9 cellular contexts compared by ENCODE assay signal in the genomic region with DNA sequence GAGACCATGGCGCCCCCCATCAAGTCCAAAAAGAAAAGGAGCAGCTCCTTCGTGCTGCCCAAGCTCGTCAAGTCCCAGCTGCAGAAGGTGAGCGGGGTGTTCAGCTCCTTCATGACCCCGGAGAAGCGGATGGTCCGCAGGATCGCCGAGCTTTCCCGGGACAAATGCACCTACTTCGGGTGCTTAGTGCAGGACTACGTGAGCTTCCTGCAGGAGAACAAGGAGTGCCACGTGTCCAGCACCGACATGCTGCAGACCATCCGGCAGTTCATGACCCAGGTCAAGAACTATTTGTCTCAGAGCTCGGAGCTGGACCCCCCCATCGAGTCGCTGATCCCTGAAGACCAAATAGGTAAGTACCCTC. TPM values are rescaled to one million over a fixed set of nuclear protein-coding genes. Genes with fewer than 3 reads are reported as not detected.
DNase-seq lines count a peak whose midpoint lies in the region; ATAC-seq and TF ChIP-seq lines count a peak whose summit lies in the region.
"Had no signal": no experiment of that assay in that cellular context is flagged by ENCODE, and none has a peak within 500 bp of the region (broad histone marks: within the 10 kb centered on the region; RNA-seq: fewer than 3 reads in every experiment).

No MANE protein-coding gene starts in this region.

- peaks cover 4% of the 10 kb centered on the region for H3K4me1 Mint-ChIP-seq in stimulated activated effector memory CD8-positive, alpha-beta T cell treated with anti-CD3 and anti-CD28 coated beads, Interleukin-12 subunit alpha, Interleukin-12 subunit beta, amount 100 ng/mL, for 72 hours

- no peaks in the 10 kb centered on the region for H3K27me3 ChIP-seq in gastrocnemius medialis

- H3K4me3 ChIP-seq in WI38 (ENCODE audit: low read depth, low read length) (peak overlapping the region; percentile 82), gastrocnemius medialis (peak overlapping the region; percentile 54 to 65 (median 61))

- no peak for TF ChIP-seq POLR2A in gastrocnemius medialis (IDR thresholded peaks at IDR 0.05)

- no peak overlapping the region for H3K4me3 Mint-ChIP-seq in stimulated activated effector memory CD8-positive, alpha-beta T cell treated with anti-CD3 and anti-CD28 coated beads, Interleukin-12 subunit alpha, Interleukin-12 subunit beta, amount 100 ng/mL, for 72 hours

- no peaks in the 10 kb centered on the region for H3K36me3 Mint-ChIP-seq in stimulated activated effector memory CD8-positive, alpha-beta T cell treated with anti-CD3 and anti-CD28 coated beads, Interleukin-12 subunit alpha, Interleukin-12 subunit beta, amount 100 ng/mL, for 72 hours

- ATAC-seq in left cardiac atrium (peak in 1 of 2 donors; percentile 31), gastrocnemius medialis (peak; percentile 40 to 52), HG03469 (IDR thresholded peaks at IDR 0.05; ENCODE audit: unreplicated experiment) (no peak), GM18867 (IDR thresholded peaks at IDR 0.05; ENCODE audit: unreplicated experiment) (no peak)
- no peak for ATAC-seq in stimulated activated effector memory CD8-positive, alpha-beta T cell treated with anti-CD3 and anti-CD28 coated beads, Interleukin-12 subunit alpha, Interleukin-12 subunit beta, amount 100 ng/mL, for 72 hours

- H3K9me3 Mint-ChIP-seq in stimulated activated effector memory CD8-positive, alpha-beta T cell treated with anti-CD3 and anti-CD28 coated beads, Interleukin-12 subunit alpha, Interleukin-12 subunit beta, amount 100 ng/mL, for 72 hours, result no peaks in the 10 kb centered on the region

- no peaks in the 10 kb centered on the region for H3K9me3 ChIP-seq in gastrocnemius medialis

- DNase-seq in EH (ENCODE audit: low read depth) (peak; percentile 62), left cardiac atrium (peak; percentile 43), gastrocnemius medialis (peak; percentile 38 to 60), NCI-H1436 (lab: John Stamatoyannopoulos, UW) (no peak)
- no peak for DNase-seq in stimulated activated effector memory CD8-positive, alpha-beta T cell treated with anti-CD3 and anti-CD28 coated beads, Interleukin-12 subunit alpha, Interleukin-12 subunit beta, amount 100 ng/mL, for 72 hours (ENCODE audit: low spot score in 2 of 2)
- DNase-seq: stimulated activated CD4-positive, alpha-beta T cell treated with anti-CD3 and anti-CD28 coated beads, Interleukin-1b, Interleukin-23, amount 100 ng/mL, for 48 hours had no signal

- H3K36me3 ChIP-seq in gastrocnemius medialis, result no peaks in the 10 kb centered on the region

- H3K4me1 ChIP-seq in gastrocnemius medialis, result peaks cover 67 to 69% of the 10 kb centered on the region in 2 donors

- intact Hi-C loops in left cardiac atrium (cut with DNase I), result loop anchor here in 1 of 2 donors (5.0 kb wide), 1 partner anchor 188 kb away; no protein-coding TSS in a partner anchor
- intact Hi-C loops in gastrocnemius medialis (cut with DNase I; ENCODE audit: low total_unique reads), result loop anchor here (1.0 to 5.0 kb wide), 4 partner anchors 27 to 190 kb away; no protein-coding TSS in a partner anchor

- peak overlapping the region; percentile 86 to 95 (median 94) for H3K27ac ChIP-seq in gastrocnemius medialis

- in situ Hi-C loops in gastrocnemius medialis (cut with MboI; ENCODE audit: low sequenced_read_pairs in 4 of 4), result no loop called here

- TF ChIP-seq CTCF in WI38 (IDR thresholded peaks at IDR 0.05; ENCODE audit: low read depth, low read length) (no peak), gastrocnemius medialis (IDR thresholded peaks at IDR 0.05 in 4 of 5, conservative IDR thresholded peaks at IDR 0.05 in 1 of 5) (no peak)

- no peak overlapping the region for H3K27ac Mint-ChIP-seq in stimulated activated effector memory CD8-positive, alpha-beta T cell treated with anti-CD3 and anti-CD28 coated beads, Interleukin-12 subunit alpha, Interleukin-12 subunit beta, amount 100 ng/mL, for 72 hours

RNA-seq across cellular contexts. Expression of a gene that starts 41.7 kb away (rescaled TPM):
- total RNA-seq in left cardiac atrium (10 to 100 TPM; 49.0 to 63.1 TPM), gastrocnemius medialis (10 to 100 TPM; 45.5 to 73.2 (median 61.5) TPM)

Comparison
In these comparisons a context has a peak if more than half of its experiments do, and no peak if none do; other contexts are left out.
1. DNase-seq: peak in EH (single experiment), left cardiac atrium (single experiment) and gastrocnemius medialis (2 of 2); none in NCI-H1436 (single experiment) and stimulated activated effector memory CD8-positive, alpha-beta T cell treated with anti-CD3 and anti-CD28 coated beads, Interleukin-12 subunit alpha, Interleukin-12 subunit beta, amount 100 ng/mL, for 72 hours (0 of 2).
2. ATAC-seq: peak in gastrocnemius medialis (2 of 2); none in HG03469 (single experiment), stimulated activated effector memory CD8-positive, alpha-beta T cell treated with anti-CD3 and anti-CD28 coated beads, Interleukin-12 subunit alpha, Interleukin-12 subunit beta, amount 100 ng/mL, for 72 hours (single experiment) and GM18867 (single experiment).